In the genomic region with DNA sequence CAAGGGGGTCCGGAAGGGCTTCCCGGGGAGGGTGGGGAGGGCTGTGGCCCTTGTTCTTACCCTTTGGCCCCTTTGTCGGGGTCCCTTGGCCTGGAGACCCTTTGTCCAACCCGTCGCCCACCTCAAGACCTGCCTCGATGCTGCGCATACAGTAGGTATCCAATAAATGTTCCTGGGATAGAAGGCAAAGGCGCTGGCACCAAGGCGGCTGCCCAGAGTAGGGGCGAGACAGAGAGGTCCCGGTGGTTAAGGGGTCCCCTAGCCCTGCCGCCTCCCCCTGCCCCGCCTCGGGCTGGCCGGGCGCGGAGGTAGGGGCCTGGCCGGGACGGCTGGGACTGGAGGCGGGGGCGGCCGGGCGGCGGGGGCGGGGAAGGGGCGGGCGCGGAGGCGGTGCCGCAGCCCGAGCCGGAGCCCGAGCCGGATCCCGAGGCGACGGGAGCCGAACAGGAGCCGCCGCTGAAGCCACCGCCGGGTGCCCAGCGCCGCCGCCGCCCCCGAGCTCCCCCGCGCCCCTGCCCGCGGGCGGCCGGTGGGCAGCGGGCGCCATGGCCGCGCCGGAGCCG, we compare ENCODE assay signal across 9 cellular contexts. TPM values are rescaled to one million over a fixed set of nuclear protein-coding genes. Genes with fewer than 3 reads are reported as not detected.
DNase-seq lines count a peak whose midpoint lies in the region; ATAC-seq lines count a peak whose summit lies in the region.
"Had no signal": no experiment of that assay in that cellular context is flagged by ENCODE, and none has a peak within 500 bp of the region (broad histone marks: within the 10 kb centered on the region; RNA-seq: fewer than 3 reads in every experiment).

TSS of gene NHERF2 (plus strand) at position 442 of the 563 bp plus-strand sequence. CDS start at position 546, 104 bp downstream.

- H3K27me3 Mint-ChIP-seq in activated naive CD8-positive, alpha-beta T cell treated with anti-CD3 and anti-CD28 coated beads, Interleukin-2, amount 10 ng/mL, durations not matched to agents 7 days and 5 days = peaks cover 21% of the 10 kb centered on the region

- peak; percentile 15 for ATAC-seq in activated naive CD8-positive, alpha-beta T cell treated with anti-CD3 and anti-CD28 coated beads, Interleukin-2, amount 10 ng/mL, durations not matched to agents 7 days and 5 days (ENCODE audit: low read depth)
- peak; percentile 28 for ATAC-seq in left ventricle myocardium superior
- ATAC-seq in GM18873 (IDR thresholded peaks at IDR 0.05; ENCODE audit: low FRiP score, unreplicated experiment) = no peak
- no peak for ATAC-seq in HG03571 (IDR thresholded peaks at IDR 0.05; ENCODE audit: unreplicated experiment)

- H3K9ac ChIP-seq in BLaER1 (peak within 1 kb of the TSS; percentile 74), HUES64 (ENCODE audit: low read depth, low read length) (peak within 1 kb of the TSS; percentile 60), rectal smooth muscle tissue (ENCODE audit: low read length) (no peak within 1 kb of the TSS)

- peaks cover 61% of the 10 kb centered on the region for H3K4me1 ChIP-seq in BLaER1
- no peaks in the 10 kb centered on the region for H3K4me1 ChIP-seq in HUES64 (ENCODE audit: insufficient read depth, low read length)
- peaks cover 10% of the 10 kb centered on the region for H3K4me1 ChIP-seq in rectal smooth muscle tissue (ENCODE audit: control insufficient read depth, insufficient read depth, low read length)

- peaks cover 15% of the 10 kb centered on the region for H3K4me1 Mint-ChIP-seq in activated naive CD8-positive, alpha-beta T cell treated with anti-CD3 and anti-CD28 coated beads, Interleukin-2, amount 10 ng/mL, durations not matched to agents 7 days and 5 days

- H4K20me1 ChIP-seq in BLaER1 = peaks cover 18% of the 10 kb centered on the region

- H3K4me3 ChIP-seq in BLaER1 (peak within 1 kb of the TSS; percentile 74), HUES64 (ENCODE audit: low read length) (peak within 1 kb of the TSS; percentile 44), rectal smooth muscle tissue (ENCODE audit: low read length) (peak within 1 kb of the TSS; percentile 60)

- intact Hi-C loops in left ventricle myocardium superior (cut with micrococcal nuclease) = no loop called here

- H3K9me3 Mint-ChIP-seq in activated naive CD8-positive, alpha-beta T cell treated with anti-CD3 and anti-CD28 coated beads, Interleukin-2, amount 10 ng/mL, durations not matched to agents 7 days and 5 days = no peaks in the 10 kb centered on the region

- no peaks in the 10 kb centered on the region for H3K36me3 Mint-ChIP-seq in activated naive CD8-positive, alpha-beta T cell treated with anti-CD3 and anti-CD28 coated beads, Interleukin-2, amount 10 ng/mL, durations not matched to agents 7 days and 5 days

- peak within 1 kb of the TSS; percentile 47 for H3K4me3 Mint-ChIP-seq in activated naive CD8-positive, alpha-beta T cell treated with anti-CD3 and anti-CD28 coated beads, Interleukin-2, amount 10 ng/mL, durations not matched to agents 7 days and 5 days

- DNase-seq in activated naive CD8-positive, alpha-beta T cell treated with anti-CD3 and anti-CD28 coated beads, Interleukin-2, amount 10 ng/mL, durations not matched to agents 7 days and 5 days = peak; percentile 66
- DNase-seq in left ventricle myocardium superior (peak; percentile 76), COR-L47 (lab: John Stamatoyannopoulos, UW) (no peak)

- H3K4me2 ChIP-seq in BLaER1 = peak within 1 kb of the TSS; percentile 96

- H3K27ac ChIP-seq in BLaER1 (peak within 1 kb of the TSS; percentile 56), HUES64 (ENCODE audit: low read depth, low read length) (no peak within 1 kb of the TSS), rectal smooth muscle tissue (ENCODE audit: low read depth, low read length) (no peak within 1 kb of the TSS)
- H3K27ac ChIP-seq: neutrophil had no signal

- POLR2A ChIA-PET in activated naive CD8-positive, alpha-beta T cell treated with anti-CD3 and anti-CD28 coated beads, Interleukin-2, amount 10 ng/mL, durations not matched to agents 7 days and 5 days (lab: Charles Lee) = interaction anchor here (1.0 to 3.0 kb wide), 4 partner anchors 17 to 128 kb away, joined by 3 to 13 read pairs (median 4); partner anchors contain the start of genes NTHL1, TRAF7, TSC2 and ZNF598

- WGBS in HUES64 = 12% methylated on average over 59 of the region's 59 CpGs

- H3K36me3 ChIP-seq in BLaER1 (peaks cover 7% of the 10 kb centered on the region), HUES64 (ENCODE audit: insufficient read depth, low read length) (no peaks in the 10 kb centered on the region), rectal smooth muscle tissue (ENCODE audit: control insufficient read depth, insufficient read depth, low read length) (peaks cover 3% of the 10 kb centered on the region)
- H3K36me3 ChIP-seq: neutrophil had no signal

- H3K27me3 ChIP-seq in BLaER1 (peaks cover 48% of the 10 kb centered on the region), HUES64 (ENCODE audit: insufficient read depth, low read length) (peaks cover 49% of the 10 kb centered on the region), rectal smooth muscle tissue (ENCODE audit: control insufficient read depth, insufficient read depth, low read length) (peaks cover 2% of the 10 kb centered on the region)

- H3K9me3 ChIP-seq in BLaER1 (no peaks in the 10 kb centered on the region), HUES64 (ENCODE audit: insufficient read depth, low read depth, low read length) (no peaks in the 10 kb centered on the region)
- H3K9me3 ChIP-seq: neutrophil had no signal

- H3K27ac Mint-ChIP-seq in activated naive CD8-positive, alpha-beta T cell treated with anti-CD3 and anti-CD28 coated beads, Interleukin-2, amount 10 ng/mL, durations not matched to agents 7 days and 5 days = no peak within 1 kb of the TSS

RNA-seq across cellular contexts. Expression of gene NHERF2, which starts in this region (rescaled TPM):
- 5.8 TPM for polyA plus RNA-seq in HUES64 (2013, experiment 1 of 2)
- polyA plus RNA-seq in HUES64 (2013, experiment 2 of 2) = 7.9 TPM
- 1 to 10 TPM; 4.2 to 4.3 TPM for total RNA-seq in activated naive CD8-positive, alpha-beta T cell treated with anti-CD3 and anti-CD28 coated beads, Interleukin-2, amount 10 ng/mL, durations not matched to agents 7 days and 5 days
- total RNA-seq in left ventricle myocardium superior = 235 TPM

Comparison
In these comparisons a context has a peak if more than half of its experiments do, and no peak if none do; other contexts are left out.
1. RNA of gene NHERF2 (total RNA-seq): 235 TPM in left ventricle myocardium superior (single experiment); 4.2 to 4.3 TPM in activated naive CD8-positive, alpha-beta T cell treated with anti-CD3 and anti-CD28 coated beads, Interleukin-2, amount 10 ng/mL, durations not matched to agents 7 days and 5 days; every median in the first group is over 10 times any median in the second.
2. ATAC-seq: peak in activated naive CD8-positive, alpha-beta T cell treated with anti-CD3 and anti-CD28 coated beads, Interleukin-2, amount 10 ng/mL, durations not matched to agents 7 days and 5 days (single experiment) and left ventricle myocardium superior (single experiment); none in GM18873 (single experiment) and HG03571 (single experiment).
3. Peak in every context shown above with its lines, with median percentiles within 50 percentile points of each other: H3K4me3 ChIP-seq.